Comparison of ENCODE assay signal across 21 cellular contexts in the genomic region with DNA sequence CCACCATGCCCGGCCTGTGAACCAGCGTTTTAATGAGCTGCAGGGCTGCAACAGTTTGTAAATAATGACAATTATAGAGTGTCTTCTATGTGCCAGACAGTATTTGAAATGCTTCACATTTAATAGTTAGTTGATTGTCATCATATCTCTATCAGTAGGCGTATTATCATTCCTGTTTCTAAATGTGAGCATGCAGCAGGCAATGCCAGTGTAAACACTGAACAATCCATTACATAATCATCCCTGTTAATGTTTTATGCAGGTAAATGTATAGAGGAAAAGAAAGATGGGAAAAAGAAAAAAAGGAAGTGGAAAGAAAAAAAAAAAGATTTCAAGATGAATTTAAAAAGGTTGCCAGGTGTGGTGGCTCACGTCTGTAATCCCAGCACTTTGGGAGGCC.
"Had no signal": no experiment of that assay in that cellular context is flagged by ENCODE, and none has a peak within 500 bp of the region (broad histone marks: within the 10 kb centered on the region; RNA-seq: fewer than 3 reads in every experiment).

No MANE protein-coding gene starts in this region.

- ATAC-seq: activated CD4-positive, alpha-beta T cell treated with anti-CD3 and anti-CD28 coated beads for 36 hours; activated CD8-positive, alpha-beta T cell treated with anti-CD3 and anti-CD28 coated beads for 36 hours; activated naive CD4-positive, alpha-beta T cell treated with anti-CD3 and anti-CD28 coated beads, Interleukin-2, amount 50 U/mL, for 72 hours; activated naive CD8-positive, alpha-beta T cell treated with anti-CD3 and anti-CD28 coated beads, Interleukin-2, amount 50 U/mL, for 24 hours; activated T-cell treated with anti-CD3 and anti-CD28 coated beads, Interleukin-2, amount 50 U/mL, for 72 hours had no signal

- H3K4me3 Mint-ChIP-seq: activated CD4-positive, alpha-beta T cell treated with anti-CD3 and anti-CD28 coated beads for 36 hours; activated CD8-positive, alpha-beta T cell treated with anti-CD3 and anti-CD28 coated beads for 36 hours; activated naive CD8-positive, alpha-beta T cell treated with anti-CD3 and anti-CD28 coated beads, Interleukin-2, amount 50 U/mL, for 24 hours; activated T-cell treated with anti-CD3 and anti-CD28 coated beads, Interleukin-2, amount 50 U/mL, for 72 hours had no signal

- H3K27ac Mint-ChIP-seq: activated CD4-positive, alpha-beta T cell treated with anti-CD3 and anti-CD28 coated beads for 36 hours; activated CD8-positive, alpha-beta T cell treated with anti-CD3 and anti-CD28 coated beads for 36 hours; activated naive CD8-positive, alpha-beta T cell treated with anti-CD3 and anti-CD28 coated beads, Interleukin-2, amount 50 U/mL, for 24 hours; activated T-cell treated with anti-CD3 and anti-CD28 coated beads, Interleukin-2, amount 50 U/mL, for 72 hours had no signal

- DNase-seq: activated CD4-positive, alpha-beta T cell treated with anti-CD3 and anti-CD28 coated beads for 36 hours; activated CD4-positive, alpha-beta T cell treated with anti-CD3 and anti-CD28 coated beads, Interleukin-2, amount 50 U/mL, for 1 hour; activated CD4-positive, CD25-positive, alpha-beta regulatory T cell; activated CD8-positive, alpha-beta memory T cell treated with anti-CD3 and anti-CD28 coated beads, Interleukin-2, amount 50 U/mL, for 4 hours; activated CD8-positive, alpha-beta T cell treated with anti-CD3 and anti-CD28 coated beads for 36 hours; activated naive CD8-positive, alpha-beta T cell treated with anti-CD3 and anti-CD28 coated beads, Interleukin-2, amount 50 U/mL, for 24 hours; activated T-cell treated with anti-CD3 and anti-CD28 coated beads, Interleukin-2, amount 50 U/mL, for 72 hours; amniotic stem cell; brain microvascular endothelial cell; KBM-7; NCI-H1092; NCI-H1417; NCI-H1930; NCI-H345; NCI-H510A; NCI-H526 treated with DMSO at 0.1 percent for 48 hours; NCI-H82; SIG-M5; T-helper 2 cell; T1000 had no signal

- H3K27me3 Mint-ChIP-seq: activated CD4-positive, alpha-beta T cell treated with anti-CD3 and anti-CD28 coated beads for 36 hours; activated CD8-positive, alpha-beta T cell treated with anti-CD3 and anti-CD28 coated beads for 36 hours; activated naive CD8-positive, alpha-beta T cell treated with anti-CD3 and anti-CD28 coated beads, Interleukin-2, amount 50 U/mL, for 24 hours had no signal
